ENCODE assay signal across 31 cellular contexts in the genomic region with DNA sequence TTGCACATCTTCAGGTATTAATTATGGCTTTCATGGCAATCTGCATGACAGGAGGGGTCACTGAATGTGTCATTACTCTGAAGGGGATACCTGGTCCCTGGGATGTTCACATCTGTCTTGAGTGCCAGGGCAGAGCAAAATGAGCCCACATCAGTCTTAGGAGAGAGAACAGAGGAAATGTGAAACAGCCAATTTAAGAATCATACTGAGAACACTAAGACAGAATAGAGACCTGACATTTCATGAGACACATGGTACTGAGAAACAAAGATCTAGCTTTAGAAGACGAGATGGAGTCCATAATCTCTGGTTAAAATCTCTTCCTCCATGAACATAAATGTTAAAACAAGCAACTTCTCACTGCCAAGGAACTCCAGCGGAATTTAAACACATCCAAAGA.
"Had no signal": no experiment of that assay in that cellular context is flagged by ENCODE, and none has a peak within 500 bp of the region (broad histone marks: within the 10 kb centered on the region; RNA-seq: fewer than 3 reads in every experiment).

No MANE protein-coding gene starts in this region.

- H3K4me1 Mint-ChIP-seq: activated B cell treated with CpG ODN at 0.5 μM for 24 hours; activated CD4-positive, alpha-beta T cell treated with anti-CD3 and anti-CD28 coated beads, Interleukin-2, amount 10 ng/mL, durations not matched to agents 7 days and 5 days; activated naive CD8-positive, alpha-beta T cell treated with anti-CD3 and anti-CD28 coated beads for 36 hours; activated T-helper 17 cell treated with anti-CD3 and anti-CD28 coated beads, Interleukin-2, amount 50 U/mL, for 72 hours had no signal

- DNase-seq: activated B cell treated with CpG ODN at 0.5 μM for 24 hours; activated CD4-positive, alpha-beta memory T cell treated with anti-CD3 and anti-CD28 coated beads for 36 hours; activated CD4-positive, alpha-beta T cell treated with anti-CD3 and anti-CD28 coated beads for 48 hours; activated CD4-positive, alpha-beta T cell treated with anti-CD3 and anti-CD28 coated beads, Interleukin-2, amount 10 ng/mL, durations not matched to agents 7 days and 5 days; activated CD4-positive, CD25-positive, alpha-beta regulatory T cell treated with anti-CD3 and anti-CD28 coated beads, Interleukin-2, amount 50 U/mL, for 72 hours; activated CD8-positive, alpha-beta memory T cell treated with anti-CD3 and anti-CD28 coated beads, Interleukin-2, amount 50 U/mL, for 4 hours; activated CD8-positive, alpha-beta T cell treated with anti-CD3 and anti-CD28 coated beads for 36 hours; activated effector memory CD4-positive, alpha-beta T cell treated with anti-CD3 and anti-CD28 coated beads, Interleukin-2, amount 50 U/mL, for 16 hours; activated gamma-delta T cell treated with Interleukin-2 at 50 U/mL for 16 hours; activated naive CD4-positive, alpha-beta T cell; activated naive CD4-positive, alpha-beta T cell treated with anti-CD3 and anti-CD28 coated beads for 36 hours; activated naive CD4-positive, alpha-beta T cell treated with anti-CD3 and anti-CD28 coated beads, Interleukin-2, amount 50 U/mL, for 16 hours; activated naive CD8-positive, alpha-beta T cell treated with anti-CD3 and anti-CD28 coated beads for 36 hours; activated T-cell treated with anti-CD3 and anti-CD28 coated beads for 4 hours; activated T-cell treated with anti-CD3 and anti-CD28 coated beads, Interleukin-2, amount 50 U/mL, for 1 hour; activated T-cell treated with anti-CD3 and anti-CD28 coated beads, Interleukin-2, amount 50 U/mL, for 4 hours; activated T-cell treated with anti-CD3 and anti-CD28 coated beads, Interleukin-2, amount 50 U/mL, for 72 hours; adrenal gland; amniotic stem cell; aorta; body of pancreas; brain microvascular endothelial cell; central memory CD4-positive, alpha-beta T cell; T-helper 1 cell; T-helper 2 cell; T-helper 9 cell had no signal

- H3K27ac Mint-ChIP-seq: activated B cell treated with CpG ODN at 0.5 μM for 24 hours; activated CD4-positive, alpha-beta memory T cell treated with anti-CD3 and anti-CD28 coated beads for 36 hours; activated CD4-positive, alpha-beta T cell treated with anti-CD3 and anti-CD28 coated beads, Interleukin-2, amount 10 ng/mL, durations not matched to agents 7 days and 5 days; activated CD8-positive, alpha-beta T cell treated with anti-CD3 and anti-CD28 coated beads for 36 hours; activated naive CD4-positive, alpha-beta T cell treated with anti-CD3 and anti-CD28 coated beads for 36 hours; activated naive CD8-positive, alpha-beta T cell treated with anti-CD3 and anti-CD28 coated beads for 36 hours; activated T-cell treated with anti-CD3 and anti-CD28 coated beads, Interleukin-2, amount 50 U/mL, for 72 hours; activated T-helper 1 cell treated with anti-CD3 and anti-CD28 coated beads, Interleukin-12 subunit alpha, Interleukin-12 subunit beta, Interleukin-2, Interleukin-4 antibody, amounts not matched to agents 30 ng/mL and 10 ng/mL and 1 ng/mL, durations not matched to agents 14 hours and 24 hours and 36 hours; activated T-helper 17 cell treated with anti-CD3 and anti-CD28 coated beads, Interleukin-2, amount 50 U/mL, for 72 hours; T-helper 1 cell treated with Interleukin-12 subunit alpha and Interleukin-12 subunit beta and Interleukin-4 antibody, amounts not matched to agents 30 μg/mL and 1 μg/mL, for 36 hours; T-helper 2 cell treated with Interferon-gamma antibody and Interleukin-4, amounts not matched to agents 5 μg/mL and 100 μg/mL, for 36 hours had no signal

- ATAC-seq: activated CD8-positive, alpha-beta T cell treated with anti-CD3 and anti-CD28 coated beads for 36 hours; activated T-cell treated with anti-CD3 and anti-CD28 coated beads, Interleukin-2, amount 50 U/mL, for 4 hours; activated T-helper 17 cell treated with anti-CD3 and anti-CD28 coated beads, Interleukin-2, amount 50 U/mL, for 72 hours; body of pancreas had no signal

- H3K36me3 Mint-ChIP-seq: activated CD4-positive, alpha-beta memory T cell treated with anti-CD3 and anti-CD28 coated beads for 36 hours; activated naive CD4-positive, alpha-beta T cell treated with anti-CD3 and anti-CD28 coated beads, Interleukin-2, amount 50 U/mL, for 72 hours; activated naive CD8-positive, alpha-beta T cell treated with anti-CD3 and anti-CD28 coated beads for 36 hours had no signal

- H3K27me3 Mint-ChIP-seq: activated CD4-positive, alpha-beta memory T cell treated with anti-CD3 and anti-CD28 coated beads for 36 hours; activated CD4-positive, alpha-beta T cell treated with anti-CD3 and anti-CD28 coated beads, Interleukin-2, amount 10 ng/mL, durations not matched to agents 7 days and 5 days had no signal

- H3K9me3 Mint-ChIP-seq: activated B cell treated with CpG ODN at 0.5 μM for 24 hours; activated CD4-positive, alpha-beta memory T cell treated with anti-CD3 and anti-CD28 coated beads for 36 hours; activated CD4-positive, alpha-beta T cell treated with anti-CD3 and anti-CD28 coated beads, Interleukin-2, amount 10 ng/mL, durations not matched to agents 7 days and 5 days; activated CD8-positive, alpha-beta T cell treated with anti-CD3 and anti-CD28 coated beads for 36 hours; activated naive CD4-positive, alpha-beta T cell treated with anti-CD3 and anti-CD28 coated beads for 36 hours; activated naive CD4-positive, alpha-beta T cell treated with anti-CD3 and anti-CD28 coated beads, Interleukin-2, amount 50 U/mL, for 72 hours; activated naive CD8-positive, alpha-beta T cell treated with anti-CD3 and anti-CD28 coated beads for 36 hours; activated T-cell treated with anti-CD3 and anti-CD28 coated beads, Interleukin-2, amount 50 U/mL, for 4 hours; activated T-cell treated with anti-CD3 and anti-CD28 coated beads, Interleukin-2, amount 50 U/mL, for 72 hours; activated T-helper 1 cell treated with anti-CD3 and anti-CD28 coated beads, Interleukin-12 subunit alpha, Interleukin-12 subunit beta, Interleukin-2, Interleukin-4 antibody, amounts not matched to agents 30 ng/mL and 10 ng/mL and 1 ng/mL, durations not matched to agents 14 hours and 24 hours and 36 hours; activated T-helper 17 cell treated with anti-CD3 and anti-CD28 coated beads, Interleukin-2, amount 50 U/mL, for 72 hours; T-helper 1 cell treated with Interleukin-12 subunit alpha and Interleukin-12 subunit beta and Interleukin-4 antibody, amounts not matched to agents 30 μg/mL and 1 μg/mL, for 36 hours; T-helper 2 cell treated with Interferon-gamma antibody and Interleukin-4, amounts not matched to agents 5 μg/mL and 100 μg/mL, for 36 hours had no signal

- H3K4me3 Mint-ChIP-seq: activated B cell treated with CpG ODN at 0.5 μM for 24 hours; activated CD4-positive, alpha-beta memory T cell treated with anti-CD3 and anti-CD28 coated beads for 36 hours; activated CD4-positive, alpha-beta T cell treated with anti-CD3 and anti-CD28 coated beads, Interleukin-2, amount 10 ng/mL, durations not matched to agents 7 days and 5 days; activated CD8-positive, alpha-beta T cell treated with anti-CD3 and anti-CD28 coated beads for 36 hours; activated naive CD4-positive, alpha-beta T cell treated with anti-CD3 and anti-CD28 coated beads for 36 hours; activated naive CD8-positive, alpha-beta T cell treated with anti-CD3 and anti-CD28 coated beads for 36 hours; activated T-cell treated with anti-CD3 and anti-CD28 coated beads, Interleukin-2, amount 50 U/mL, for 4 hours; activated T-helper 1 cell treated with anti-CD3 and anti-CD28 coated beads, Interleukin-12 subunit alpha, Interleukin-12 subunit beta, Interleukin-2, Interleukin-4 antibody, amounts not matched to agents 30 ng/mL and 10 ng/mL and 1 ng/mL, durations not matched to agents 14 hours and 24 hours and 36 hours; activated T-helper 17 cell treated with anti-CD3 and anti-CD28 coated beads, Interleukin-2, amount 50 U/mL, for 72 hours; T-helper 1 cell treated with Interleukin-12 subunit alpha and Interleukin-12 subunit beta and Interleukin-4 antibody, amounts not matched to agents 30 μg/mL and 1 μg/mL, for 36 hours; T-helper 2 cell treated with Interferon-gamma antibody and Interleukin-4, amounts not matched to agents 5 μg/mL and 100 μg/mL, for 36 hours had no signal
